In the genomic region with DNA sequence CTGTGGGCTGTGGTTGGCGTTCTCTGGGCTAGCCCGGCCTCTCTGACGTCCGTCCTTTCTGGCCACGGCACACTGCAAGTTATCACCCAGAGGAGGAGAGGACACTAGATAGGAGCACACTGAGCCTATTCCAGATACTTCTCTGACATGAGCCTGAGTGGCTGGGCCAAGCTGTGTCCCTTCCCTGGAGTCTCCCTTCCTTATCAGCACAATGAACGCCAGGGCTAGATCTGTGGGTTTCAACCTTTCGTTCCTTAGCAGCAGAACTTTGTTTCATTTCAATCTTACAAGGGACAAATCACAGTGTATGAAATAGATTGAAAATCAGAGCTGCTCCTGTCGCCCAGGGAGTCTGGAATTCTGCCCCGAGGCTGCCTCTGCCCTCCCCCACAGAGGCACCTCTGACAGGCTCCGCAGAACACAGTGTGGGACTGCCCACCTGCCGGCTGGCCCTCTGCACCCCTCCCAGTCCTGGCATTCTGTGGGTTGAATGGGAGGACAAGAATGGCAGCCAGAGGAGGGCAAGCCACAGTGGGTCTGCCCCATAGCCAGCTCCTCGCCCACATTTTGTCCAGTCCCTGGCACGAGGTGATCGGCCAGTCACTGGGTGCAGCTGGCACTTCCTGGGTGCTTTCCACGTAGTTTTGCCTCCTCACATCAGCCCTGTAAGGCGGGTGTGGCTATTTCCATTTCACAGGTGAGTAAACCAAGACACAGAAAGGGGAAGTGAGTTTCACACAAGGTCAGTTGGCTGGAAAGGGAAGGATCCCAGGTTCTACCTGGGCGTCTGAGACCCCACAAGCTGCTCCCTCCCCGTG, we compare ENCODE assay signal across 9 cellular contexts. TPM values are rescaled to one million over a fixed set of nuclear protein-coding genes. Genes with fewer than 3 reads are reported as not detected.
DNase-seq lines count a peak whose midpoint lies in the region; ATAC-seq and TF ChIP-seq lines count a peak whose summit lies in the region.
"Had no signal": no experiment of that assay in that cellular context is flagged by ENCODE, and none has a peak within 500 bp of the region (broad histone marks: within the 10 kb centered on the region; RNA-seq: fewer than 3 reads in every experiment).

No MANE protein-coding gene starts in this region.

- DNase-seq in ELF-1 (ENCODE audit: low read depth, low spot score) (peak; percentile 68), GM23338 (ENCODE audit: low spot score) (no peak), T-cell (peak in 1 of 34 experiments; percentile 12), left ventricle myocardium inferior (peak; percentile 86), smooth muscle cell of the brain vasculature (ENCODE audit: low read depth, low spot score) (peak; percentile 29), SHP77 treated with DMSO at 0.1 percent for 48 hours (lab: John Stamatoyannopoulos, UW) (no peak), epidermal melanocyte (ENCODE audit: insufficient read length, low spot score) (no peak)
- DNase-seq in central memory CD4-positive, alpha-beta T cell, result no peak

- peaks cover 8% of the 10 kb centered on the region; the same call in 1 of the 2 replicates for H4K20me1 ChIP-seq in GM23338 (replicated peaks; ENCODE audit: insufficient read depth)

- H3K4me1 ChIP-seq in GM23338 (ENCODE audit: insufficient read depth) (peaks cover 20% of the 10 kb centered on the region), left ventricle myocardium inferior (peaks cover 46% of the 10 kb centered on the region)

- H3K9me2 ChIP-seq in GM23338 (ENCODE audit: insufficient read depth), result no peaks in the 10 kb centered on the region

- intact Hi-C loops in left ventricle myocardium inferior (cut with micrococcal nuclease), result no loop called here

- no peak for TF ChIP-seq CTCF in GM23338 (conservative IDR thresholded peaks at IDR 0.05; ENCODE audit: low read depth in 2 of 2)
- TF ChIP-seq CTCF in left ventricle myocardium inferior (IDR thresholded peaks at IDR 0.05; ENCODE audit: borderline replicate concordance), result no peak

- H3K36me3 Mint-ChIP-seq in GM23338 (ENCODE audit: low read depth) (peaks cover 3% of the 10 kb centered on the region; the same call in 2 of the 3 replicates), T-cell (peaks cover 16% of the 10 kb centered on the region)

- H3K27me3 Mint-ChIP-seq in GM23338 (ENCODE audit: insufficient read depth, low read depth, poor library complexity) (peaks cover 7% of the 10 kb centered on the region), T-cell (no peaks in the 10 kb centered on the region)

- H3K9me3 Mint-ChIP-seq in GM23338 (no peaks in the 10 kb centered on the region), T-cell (no peaks in the 10 kb centered on the region)

- H3K4me2 ChIP-seq in GM23338, result no peak overlapping the region

- CTCF ChIA-PET in T-cell (lab: Charles Lee), result no interaction called here

- H3F3A ChIP-seq in GM23338 (replicated peaks; ENCODE audit: low read depth), result 0 out of 2 replicates have a peak, but pooled peaks cover 6% of the 10 kb centered on the region

- no peak overlapping the region for H2AFZ ChIP-seq in GM23338

- no peaks in the 10 kb centered on the region; the same call in 1 of the 2 replicates for H3K36me3 ChIP-seq in GM23338 (ENCODE audit: insufficient read depth)
- peaks cover 24% of the 10 kb centered on the region for H3K36me3 ChIP-seq in left ventricle myocardium inferior

- no peaks in the 10 kb centered on the region for H3K9me3 ChIP-seq in left ventricle myocardium inferior (replicated peaks)

- H3K79me2 ChIP-seq in GM23338 (replicated peaks; ENCODE audit: insufficient read depth), result no peaks in the 10 kb centered on the region; the same call in 1 of the 2 replicates

- H3K4me3 ChIP-seq in GM23338 (no peak overlapping the region), left ventricle myocardium inferior (peak overlapping the region; percentile 30)

- H3K27ac ChIP-seq in GM23338 (ENCODE audit: low read depth), result no peak overlapping the region
- peak overlapping the region; percentile 94 for H3K27ac ChIP-seq in left ventricle myocardium inferior (replicated peaks)

- POLR2A ChIA-PET in T-cell (lab: Charles Lee), result no interaction called here

- H3K27me3 ChIP-seq in GM23338 (ENCODE audit: insufficient read depth) (no peaks in the 10 kb centered on the region), left ventricle myocardium inferior (ENCODE audit: low read depth) (no peaks in the 10 kb centered on the region)

- no peak overlapping the region for H3K4me3 Mint-ChIP-seq in GM23338
- H3K4me3 Mint-ChIP-seq in T-cell, result no peak overlapping the region

- ATAC-seq in GM23338, result peak; percentile 16; the same call in 2 of the 3 replicates
- ATAC-seq in T-cell (replicated peaks in 1 of 4), result peak in 2 of 4 experiments; percentile 23 to 28

- H3K27ac Mint-ChIP-seq in GM23338 (0 out of 2 replicates have a peak overlapping the region, but pooled peaks have one; percentile 24), T-cell (peak overlapping the region; percentile 68 to 82)

- H3K4me1 Mint-ChIP-seq in GM23338, result peaks cover 44% of the 10 kb centered on the region
- peaks cover 28 to 48% (median 45%) of the 10 kb centered on the region in 3 donors for H3K4me1 Mint-ChIP-seq in T-cell

TF ChIP-seq in GM23338, 12 proteins besides CTCF, POLR2A, EP300 and RAD21 (continues in another document):
- TF ChIP-seq NANOG (IDR thresholded peaks at IDR 0.05; ENCODE audit: borderline replicate concordance), result no peak
- no peak for TF ChIP-seq JUNB (IDR thresholded peaks at IDR 0.05; ENCODE audit: unreplicated experiment)
- TF ChIP-seq, protein P1, sequence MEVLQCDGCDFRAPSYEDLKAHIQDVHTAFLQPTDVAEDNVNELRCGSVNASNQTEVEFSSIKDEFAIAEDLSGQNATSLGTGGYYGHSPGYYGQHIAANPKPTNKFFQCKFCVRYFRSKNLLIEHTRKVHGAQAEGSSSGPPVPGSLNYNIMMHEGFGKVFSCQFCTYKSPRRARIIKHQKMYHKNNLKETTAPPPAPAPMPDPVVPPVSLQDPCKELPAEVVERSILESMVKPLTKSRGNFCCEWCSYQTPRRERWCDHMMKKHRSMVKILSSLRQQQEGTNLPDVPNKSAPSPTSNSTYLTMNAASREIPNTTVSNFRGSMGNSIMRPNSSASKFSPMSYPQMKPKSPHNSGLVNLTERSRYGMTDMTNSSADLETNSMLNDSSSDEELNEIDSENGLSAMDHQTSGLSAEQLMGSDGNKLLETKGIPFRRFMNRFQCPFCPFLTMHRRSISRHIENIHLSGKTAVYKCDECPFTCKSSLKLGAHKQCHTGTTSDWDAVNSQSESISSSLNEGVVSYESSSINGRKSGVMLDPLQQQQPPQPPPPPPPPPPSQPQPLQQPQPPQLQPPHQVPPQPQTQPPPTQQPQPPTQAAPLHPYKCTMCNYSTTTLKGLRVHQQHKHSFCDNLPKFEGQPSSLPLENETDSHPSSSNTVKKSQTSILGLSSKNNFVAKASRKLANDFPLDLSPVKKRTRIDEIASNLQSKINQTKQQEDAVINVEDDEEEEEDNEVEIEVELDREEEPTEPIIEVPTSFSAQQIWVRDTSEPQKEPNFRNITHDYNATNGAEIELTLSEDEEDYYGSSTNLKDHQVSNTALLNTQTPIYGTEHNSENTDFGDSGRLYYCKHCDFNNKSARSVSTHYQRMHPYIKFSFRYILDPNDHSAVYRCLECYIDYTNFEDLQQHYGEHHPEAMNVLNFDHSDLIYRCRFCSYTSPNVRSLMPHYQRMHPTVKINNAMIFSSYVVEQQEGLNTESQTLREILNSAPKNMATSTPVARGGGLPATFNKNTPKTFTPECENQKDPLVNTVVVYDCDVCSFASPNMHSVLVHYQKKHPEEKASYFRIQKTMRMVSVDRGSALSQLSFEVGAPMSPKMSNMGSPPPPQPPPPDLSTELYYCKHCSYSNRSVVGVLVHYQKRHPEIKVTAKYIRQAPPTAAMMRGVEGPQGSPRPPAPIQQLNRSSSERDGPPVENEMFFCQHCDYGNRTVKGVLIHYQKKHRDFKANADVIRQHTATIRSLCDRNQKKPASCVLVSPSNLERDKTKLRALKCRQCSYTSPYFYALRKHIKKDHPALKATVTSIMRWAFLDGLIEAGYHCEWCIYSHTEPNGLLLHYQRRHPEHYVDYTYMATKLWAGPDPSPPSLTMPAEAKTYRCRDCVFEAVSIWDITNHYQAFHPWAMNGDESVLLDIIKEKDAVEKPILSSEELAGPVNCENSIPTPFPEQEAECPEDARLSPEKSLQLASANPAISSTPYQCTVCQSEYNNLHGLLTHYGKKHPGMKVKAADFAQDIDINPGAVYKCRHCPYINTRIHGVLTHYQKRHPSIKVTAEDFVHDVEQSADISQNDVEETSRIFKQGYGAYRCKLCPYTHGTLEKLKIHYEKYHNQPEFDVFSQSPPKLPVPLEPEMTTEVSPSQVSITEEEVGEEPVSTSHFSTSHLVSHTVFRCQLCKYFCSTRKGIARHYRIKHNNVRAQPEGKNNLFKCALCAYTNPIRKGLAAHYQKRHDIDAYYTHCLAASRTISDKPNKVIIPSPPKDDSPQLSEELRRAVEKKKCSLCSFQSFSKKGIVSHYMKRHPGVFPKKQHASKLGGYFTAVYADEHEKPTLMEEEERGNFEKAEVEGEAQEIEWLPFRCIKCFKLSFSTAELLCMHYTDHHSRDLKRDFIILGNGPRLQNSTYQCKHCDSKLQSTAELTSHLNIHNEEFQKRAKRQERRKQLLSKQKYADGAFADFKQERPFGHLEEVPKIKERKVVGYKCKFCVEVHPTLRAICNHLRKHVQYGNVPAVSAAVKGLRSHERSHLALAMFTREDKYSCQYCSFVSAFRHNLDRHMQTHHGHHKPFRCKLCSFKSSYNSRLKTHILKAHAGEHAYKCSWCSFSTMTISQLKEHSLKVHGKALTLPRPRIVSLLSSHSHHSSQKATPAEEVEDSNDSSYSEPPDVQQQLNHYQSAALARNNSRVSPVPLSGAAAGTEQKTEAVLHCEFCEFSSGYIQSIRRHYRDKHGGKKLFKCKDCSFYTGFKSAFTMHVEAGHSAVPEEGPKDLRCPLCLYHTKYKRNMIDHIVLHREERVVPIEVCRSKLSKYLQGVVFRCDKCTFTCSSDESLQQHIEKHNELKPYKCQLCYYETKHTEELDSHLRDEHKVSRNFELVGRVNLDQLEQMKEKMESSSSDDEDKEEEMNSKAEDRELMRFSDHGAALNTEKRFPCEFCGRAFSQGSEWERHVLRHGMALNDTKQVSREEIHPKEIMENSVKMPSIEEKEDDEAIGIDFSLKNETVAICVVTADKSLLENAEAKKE (CRISPR knock-in tag; IDR thresholded peaks at IDR 0.05), result no peak
- no peak for TF ChIP-seq POLR2AphosphoS5 (IDR thresholded peaks at IDR 0.05; ENCODE audit: low read depth)

RNA-seq across cellular contexts. Expression of a gene that starts 26.0 kb away (rescaled TPM):
- total RNA-seq in GM23338 (2014; rRNA removed; shearing (Covaris generic)), result 28.4 and 31.7 TPM in 2 replicates
- 44.2 and 48.1 TPM in 2 replicates for polyA plus RNA-seq in GM23338 (2016; fragmentation: Nextera tagmentation; extraction: Ambion mirVana)
- 10 to 100 TPM in 3 of 5 donors, 1 to 10 TPM in 2; 5.8 to 12.6 (median 11.7) TPM for total RNA-seq in T-cell
- total RNA-seq in left ventricle myocardium inferior, result 19.2 TPM

RNA-seq across cellular contexts. Expression of a gene that starts 30.4 kb away (rescaled TPM):
- total RNA-seq in GM23338 (2014; rRNA removed; shearing (Covaris generic)), result 25.9 and 34.6 TPM in 2 replicates
- polyA plus RNA-seq in GM23338 (2016; fragmentation: Nextera tagmentation; extraction: Ambion mirVana), result 7.1 and 8.0 TPM in 2 replicates
- total RNA-seq in T-cell (1 to 10 TPM; 1.4 to 4.5 (median 2.0) TPM), left ventricle myocardium inferior (4.2 TPM)

RNA-seq across cellular contexts. Expression of a gene that starts 53.9 kb away (rescaled TPM):
- total RNA-seq in GM23338 (2014; rRNA removed; shearing (Covaris generic)), result not detected in 2 replicates
- 0.40 TPM in 1 of 2 replicates, not detected in the other for polyA plus RNA-seq in GM23338 (2016; fragmentation: Nextera tagmentation; extraction: Ambion mirVana)
- total RNA-seq in T-cell (not detected), left ventricle myocardium inferior (0.93 TPM)
- total RNA-seq: lung microvascular endothelial cell had no signal

Comparison
In these comparisons a context has a peak if more than half of its experiments do, and no peak if none do; other contexts are left out.
1. DNase-seq: peak in ELF-1 (single experiment), left ventricle myocardium inferior (single experiment) and smooth muscle cell of the brain vasculature (single experiment); none in GM23338 (single experiment), central memory CD4-positive, alpha-beta T cell (single experiment), SHP77 treated with DMSO at 0.1 percent for 48 hours (single experiment) and epidermal melanocyte (single experiment).